In the genomic region with DNA sequence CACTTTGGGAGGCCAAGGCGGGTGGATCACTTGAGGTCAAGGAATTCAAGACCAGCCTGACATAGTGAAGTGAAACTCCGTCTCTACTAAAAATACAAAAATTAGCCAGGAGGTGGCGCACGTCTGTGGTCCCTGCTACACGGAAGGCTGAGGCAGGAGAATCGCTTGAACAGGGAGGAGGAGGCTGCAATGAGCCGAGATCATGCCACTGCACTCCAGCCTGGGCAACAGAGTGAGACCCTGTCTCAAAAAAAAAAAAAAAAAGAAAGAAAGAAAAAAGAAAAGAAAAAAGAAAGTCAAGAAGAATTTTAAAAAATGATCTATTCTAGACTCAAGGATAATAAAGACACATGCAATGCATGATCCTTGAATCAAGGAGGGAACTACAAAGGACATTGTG, we compare ENCODE assay signal across 8 cellular contexts. TPM values are rescaled to one million over a fixed set of nuclear protein-coding genes. Genes with fewer than 3 reads are reported as not detected.
DNase-seq lines count a peak whose midpoint lies in the region; ATAC-seq, FAIRE-seq and TF ChIP-seq lines count a peak whose summit lies in the region.
"Not testable (repeated sequence)": the region's sequence is repeated elsewhere in the genome, so short reads cannot be mapped to it uniquely, and the experiment has no call there.

No MANE protein-coding gene starts in this region.

- not testable (repeated sequence) for H3K36me3 Mint-ChIP-seq in stimulated activated effector memory CD8-positive, alpha-beta T cell treated with anti-CD3 and anti-CD28 coated beads, Interleukin-12 subunit alpha, Interleukin-12 subunit beta, amount 100 ng/mL, for 72 hours

- H3K4me1 Mint-ChIP-seq in stimulated activated effector memory CD8-positive, alpha-beta T cell treated with anti-CD3 and anti-CD28 coated beads, Interleukin-12 subunit alpha, Interleukin-12 subunit beta, amount 100 ng/mL, for 72 hours = not testable (repeated sequence)

- H3K9ac ChIP-seq in neural cell (ENCODE audit: low read length) = not testable (repeated sequence)

- ATAC-seq in HG02885 (IDR thresholded peaks at IDR 0.05; ENCODE audit: poor library complexity, unreplicated experiment) = peak; percentile 62
- ATAC-seq in stimulated activated effector memory CD8-positive, alpha-beta T cell treated with anti-CD3 and anti-CD28 coated beads, Interleukin-12 subunit alpha, Interleukin-12 subunit beta, amount 100 ng/mL, for 72 hours = peak; percentile 62

- not testable (repeated sequence) for H3K9me3 ChIP-seq in adrenal gland (replicated peaks in 1 of 3); neural cell (ENCODE audit: low read length)

- not testable (repeated sequence) for H3K27me3 ChIP-seq in adrenal gland; neural cell (ENCODE audit: insufficient read depth, low read depth, low read length)

- H3K27ac Mint-ChIP-seq in stimulated activated effector memory CD8-positive, alpha-beta T cell treated with anti-CD3 and anti-CD28 coated beads, Interleukin-12 subunit alpha, Interleukin-12 subunit beta, amount 100 ng/mL, for 72 hours = not testable (repeated sequence)

- WGBS in adrenal gland, 4 donors = 6 to 22% (median 10%) methylated on average over 7 of the region's 7 CpGs

- not testable (repeated sequence) for H2AFZ ChIP-seq in neural cell (ENCODE audit: low read depth, low read length)

- H3K9me3 Mint-ChIP-seq in stimulated activated effector memory CD8-positive, alpha-beta T cell treated with anti-CD3 and anti-CD28 coated beads, Interleukin-12 subunit alpha, Interleukin-12 subunit beta, amount 100 ng/mL, for 72 hours = not testable (repeated sequence)

- not testable (repeated sequence) for H3K9me2 ChIP-seq in neural cell (ENCODE audit: insufficient read depth, low read length)

- TF ChIP-seq POLR2A in adrenal gland (IDR thresholded peaks at IDR 0.05) = not testable (repeated sequence)

- not testable (repeated sequence) for H3K4me1 ChIP-seq in adrenal gland (replicated peaks in 1 of 2)

- not testable (repeated sequence) for H3K36me3 ChIP-seq in adrenal gland (replicated peaks in 1 of 2); neural cell (ENCODE audit: insufficient read depth, low read length)

- not testable (repeated sequence) for H3F3A ChIP-seq in neural cell (ENCODE audit: insufficient read depth, low read length, poor library complexity, severe bottlenecking)

- H4K20me1 ChIP-seq in neural cell (ENCODE audit: insufficient read depth) = not testable (repeated sequence)

- FAIRE-seq in D721Med (lab: Jason Lieb, UNC) = not testable (repeated sequence)

- intact Hi-C loops in adrenal gland (cut with DNase I) = loop anchor here in 1 of 2 donors (5.0 kb wide), 1 partner anchor 61 kb away; no protein-coding TSS in a partner anchor

- H3K27ac ChIP-seq in VCaP; adrenal gland; neural cell (ENCODE audit: low read length): not testable (repeated sequence)

- not testable (repeated sequence) for H3K4me3 ChIP-seq in adrenal gland; neural cell (ENCODE audit: low read length)

- not testable (repeated sequence) for TF ChIP-seq RAD21 in neural cell (conservative IDR thresholded peaks at IDR 0.05)

- H3K4me3 Mint-ChIP-seq in stimulated activated effector memory CD8-positive, alpha-beta T cell treated with anti-CD3 and anti-CD28 coated beads, Interleukin-12 subunit alpha, Interleukin-12 subunit beta, amount 100 ng/mL, for 72 hours = not testable (repeated sequence)

- not testable (repeated sequence) for H3K4me2 ChIP-seq in neural cell (ENCODE audit: low read length)

- not testable (repeated sequence) for DNase-seq in D721Med (ENCODE audit: insufficient read length, low spot score)
- DNase-seq in NCI-H510A treated with DMSO at 0.1 percent for 48 hours (lab: John Stamatoyannopoulos, UW) (peak; percentile 62), adrenal gland (peak; percentile 43 to 76 (median 54)), globus pallidus (ENCODE audit: low spot score) (peak; percentile 24)
- DNase-seq in stimulated activated effector memory CD8-positive, alpha-beta T cell treated with anti-CD3 and anti-CD28 coated beads, Interleukin-12 subunit alpha, Interleukin-12 subunit beta, amount 100 ng/mL, for 72 hours (ENCODE audit: low spot score in 2 of 2) = peak; percentile 42 to 71

- TF ChIP-seq EP300 in neural cell (conservative IDR thresholded peaks at IDR 0.05; ENCODE audit: poor library complexity, severe bottlenecking) = not testable (repeated sequence)

- H3K79me2 ChIP-seq in neural cell (replicated peaks; ENCODE audit: insufficient read depth, low read length) = not testable (repeated sequence)

- TF ChIP-seq CTCF in D721Med (IDR thresholded peaks at IDR 0.05; ENCODE audit: insufficient read depth, missing control alignments) = peak; percentile 64
- TF ChIP-seq CTCF in VCaP (conservative IDR thresholded peaks at IDR 0.05) = peak; percentile 73
- peak; percentile 39 to 78 (median 66) for TF ChIP-seq CTCF in adrenal gland (IDR thresholded peaks at IDR 0.05)
- TF ChIP-seq CTCF in neural cell (IDR thresholded peaks at IDR 0.05; ENCODE audit: poor library complexity, severe bottlenecking) = peak; percentile 33

RNA-seq across cellular contexts. Expression of gene UNC5CL, which starts 32.8 kb away (rescaled TPM):
- total RNA-seq in adrenal gland = 1 to 10 TPM in 3 of 8 donors, under 1 TPM in 5; 0.52 to 1.2 (median 0.60) TPM
- 1 to 10 TPM in 2 of 3 donors, under 1 TPM in 1; 0.20 to 1.6 (median 1.2) TPM for polyA plus RNA-seq in adrenal gland
- 1.0 and 2.6 TPM in 2 replicates for polyA plus RNA-seq in neural cell
- 0.69 and 0.73 TPM in 2 replicates for polyA minus RNA-seq in neural cell

RNA-seq across cellular contexts. Expression of gene TSPO2, which starts 36.0 kb away (rescaled TPM):
- not detected for total RNA-seq in adrenal gland
- not detected for polyA plus RNA-seq in adrenal gland
- polyA plus RNA-seq in neural cell = not detected in 2 replicates
- polyA minus RNA-seq in neural cell = not detected in 2 replicates

RNA-seq across cellular contexts. Expression of gene APOBEC2, which starts 46.8 kb away (rescaled TPM):
- 1 to 10 TPM in 4 of 8 donors, under 1 TPM in 2, not detected in 2; 0.28 to 3.7 (median 1.1) TPM for total RNA-seq in adrenal gland
- polyA plus RNA-seq in adrenal gland (under 1 TPM in 2 of 3 donors, not detected in 1; 0.38 to 0.81 TPM), neural cell (not detected in 2 replicates)
- not detected in 2 replicates for polyA minus RNA-seq in neural cell
